Comparison of ENCODE assay signal across 8 cellular contexts in the genomic region with DNA sequence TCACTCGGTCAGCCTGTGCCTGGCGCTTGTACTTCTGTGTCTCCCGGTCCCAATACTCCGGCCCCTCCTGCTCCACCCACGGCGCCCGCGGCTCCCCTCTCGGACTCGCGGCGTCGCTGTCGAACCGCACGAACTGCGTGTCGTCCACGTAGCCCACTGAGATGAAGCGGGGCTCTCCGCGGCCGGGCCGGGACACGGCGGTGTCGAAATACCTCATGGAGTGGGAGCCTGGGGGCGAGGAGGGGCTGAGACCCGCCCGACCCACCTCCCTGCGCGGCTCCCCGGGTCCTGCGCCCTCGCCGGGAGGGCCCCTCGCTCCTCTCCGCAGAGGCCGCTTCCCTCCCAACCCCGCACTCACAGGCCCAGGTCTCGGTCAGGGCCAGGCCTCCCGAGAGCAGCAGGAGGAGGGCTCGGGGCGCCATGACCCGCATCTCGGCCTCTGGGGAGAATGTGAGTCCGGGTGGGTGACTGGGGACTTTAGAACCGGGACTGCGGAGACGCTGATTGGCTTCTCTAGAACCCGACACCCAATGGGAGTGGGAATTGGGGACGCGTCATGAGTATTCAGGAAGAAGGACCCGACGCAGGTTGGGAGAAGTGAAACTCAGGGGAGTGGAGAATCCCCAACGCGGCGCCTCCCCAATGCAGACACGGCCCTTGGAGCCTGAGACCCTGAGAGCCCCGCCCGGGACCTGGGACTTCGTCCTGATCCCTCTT. TPM values are rescaled to one million over a fixed set of nuclear protein-coding genes. Genes with fewer than 3 reads are reported as not detected.
A peak's percentile ranks its signal among the peaks of the same experiment; 100 is the strongest.
DNase-seq lines count a peak whose midpoint lies in the region; ATAC-seq and TF ChIP-seq lines count a peak whose summit lies in the region.

A gene (minus strand): TSS at position 452 of the 717 bp plus-strand sequence. CDS start 21 bp downstream, at position 431.

- peak within 1 kb of the TSS; percentile 96 for H3K4me3 Mint-ChIP-seq in activated CD8-positive, alpha-beta T cell treated with anti-CD3 and anti-CD28 coated beads, Interleukin-2, amount 10 ng/mL, durations not matched to agents 7 days and 5 days

- peaks cover 46% of the 10 kb centered on the region for H3K36me3 Mint-ChIP-seq in activated CD8-positive, alpha-beta T cell treated with anti-CD3 and anti-CD28 coated beads, Interleukin-2, amount 10 ng/mL, durations not matched to agents 7 days and 5 days (ENCODE audit: low read depth)

- H3K27ac Mint-ChIP-seq in activated CD8-positive, alpha-beta T cell treated with anti-CD3 and anti-CD28 coated beads, Interleukin-2, amount 10 ng/mL, durations not matched to agents 7 days and 5 days, result peak within 1 kb of the TSS; percentile 100

- TF ChIP-seq CTCF in C4-2B (conservative IDR thresholded peaks at IDR 0.05) (peak; percentile 20), lower lobe of right lung (IDR thresholded peaks at IDR 0.05) (no peak)

- no peaks in the 10 kb centered on the region for H3K9me3 ChIP-seq in lower lobe of right lung

- intact Hi-C loops in lower lobe of right lung (cut with DNase I), result loop anchor here (10.0 kb wide), 1 partner anchor 83 kb away; a partner anchor contains a TSS

- ATAC-seq in GM19351 (IDR thresholded peaks at IDR 0.05; ENCODE audit: unreplicated experiment), result peak; percentile 84
- ATAC-seq in HG03558 (IDR thresholded peaks at IDR 0.05; ENCODE audit: extremely low read depth, unreplicated experiment), result peak; percentile 59
- ATAC-seq in activated CD8-positive, alpha-beta T cell treated with anti-CD3 and anti-CD28 coated beads, Interleukin-2, amount 10 ng/mL, durations not matched to agents 7 days and 5 days, result peak; percentile 86
- peak; percentile 98 for ATAC-seq in lower lobe of right lung

- H3K27me3 Mint-ChIP-seq in activated CD8-positive, alpha-beta T cell treated with anti-CD3 and anti-CD28 coated beads, Interleukin-2, amount 10 ng/mL, durations not matched to agents 7 days and 5 days (ENCODE audit: low read depth), result peaks cover 11% of the 10 kb centered on the region

- DNase-seq in NCI-H82 (lab: John Stamatoyannopoulos, UW), result peak; percentile 87
- peak; percentile 94 for DNase-seq in activated CD8-positive, alpha-beta T cell treated with anti-CD3 and anti-CD28 coated beads, Interleukin-2, amount 10 ng/mL, durations not matched to agents 7 days and 5 days
- DNase-seq in effector CD4-positive, alpha-beta T cell, result peak; percentile 90
- DNase-seq in lower lobe of right lung, result peak; percentile 90
- DNase-seq in stimulated activated CD4-positive, alpha-beta T cell treated with anti-CD3 and anti-CD28 coated beads, TNF-alpha, amount 100 ng/mL, for 1 hour (ENCODE audit: low read depth in 3 of 3, low spot score in 1 of 3), result peak; percentile 70 to 82 (median 80)

- peak within 1 kb of the TSS; percentile 64 for H3K4me3 ChIP-seq in lower lobe of right lung

- peaks cover 46% of the 10 kb centered on the region for H3K4me1 Mint-ChIP-seq in activated CD8-positive, alpha-beta T cell treated with anti-CD3 and anti-CD28 coated beads, Interleukin-2, amount 10 ng/mL, durations not matched to agents 7 days and 5 days (ENCODE audit: low read depth)

- no peaks in the 10 kb centered on the region for H3K9me3 Mint-ChIP-seq in activated CD8-positive, alpha-beta T cell treated with anti-CD3 and anti-CD28 coated beads, Interleukin-2, amount 10 ng/mL, durations not matched to agents 7 days and 5 days (ENCODE audit: insufficient read depth)

- POLR2A ChIA-PET in activated CD8-positive, alpha-beta T cell treated with anti-CD3 and anti-CD28 coated beads, Interleukin-2, amount 10 ng/mL, durations not matched to agents 7 days and 5 days (lab: Charles Lee), result interaction anchor here (1.0 to 4.1 kb wide), 9 partner anchors 35 to 196 kb away, joined by 3 to 105 read pairs (median 9); a partner anchor contains a TSS

- H3K27ac ChIP-seq in C4-2B (peak within 1 kb of the TSS; percentile 88), lower lobe of right lung (peak within 1 kb of the TSS; percentile 95)

- no peaks in the 10 kb centered on the region for H3K27me3 ChIP-seq in lower lobe of right lung (ENCODE audit: low read depth)

- no peaks in the 10 kb centered on the region for H3K4me1 ChIP-seq in lower lobe of right lung

- H3K36me3 ChIP-seq in lower lobe of right lung, result peaks cover 12% of the 10 kb centered on the region

- CTCF ChIA-PET in activated CD8-positive, alpha-beta T cell treated with anti-CD3 and anti-CD28 coated beads, Interleukin-2, amount 10 ng/mL, durations not matched to agents 7 days and 5 days (lab: Charles Lee), result interaction anchor here (1.0 to 2.1 kb wide), 4 partner anchors 14 to 95 kb away, joined by 3 to 12 read pairs (median 8); no protein-coding TSS in a partner anchor

RNA-seq across cellular contexts. Expression of the gene that starts here (rescaled TPM):
- 1,000 to 10,000 TPM; 1,075 to 1,135 TPM for total RNA-seq in activated CD8-positive, alpha-beta T cell treated with anti-CD3 and anti-CD28 coated beads, Interleukin-2, amount 10 ng/mL, durations not matched to agents 7 days and 5 days
- total RNA-seq in lower lobe of right lung, result 1,186 TPM

Comparison
In these comparisons a context has a peak if more than half of its experiments do, and no peak if none do; other contexts are left out.
1. Peak in every context shown above with its lines: DNase-seq, ATAC-seq, H3K4me3 ChIP-seq and H3K27ac ChIP-seq.